In the genomic region with DNA sequence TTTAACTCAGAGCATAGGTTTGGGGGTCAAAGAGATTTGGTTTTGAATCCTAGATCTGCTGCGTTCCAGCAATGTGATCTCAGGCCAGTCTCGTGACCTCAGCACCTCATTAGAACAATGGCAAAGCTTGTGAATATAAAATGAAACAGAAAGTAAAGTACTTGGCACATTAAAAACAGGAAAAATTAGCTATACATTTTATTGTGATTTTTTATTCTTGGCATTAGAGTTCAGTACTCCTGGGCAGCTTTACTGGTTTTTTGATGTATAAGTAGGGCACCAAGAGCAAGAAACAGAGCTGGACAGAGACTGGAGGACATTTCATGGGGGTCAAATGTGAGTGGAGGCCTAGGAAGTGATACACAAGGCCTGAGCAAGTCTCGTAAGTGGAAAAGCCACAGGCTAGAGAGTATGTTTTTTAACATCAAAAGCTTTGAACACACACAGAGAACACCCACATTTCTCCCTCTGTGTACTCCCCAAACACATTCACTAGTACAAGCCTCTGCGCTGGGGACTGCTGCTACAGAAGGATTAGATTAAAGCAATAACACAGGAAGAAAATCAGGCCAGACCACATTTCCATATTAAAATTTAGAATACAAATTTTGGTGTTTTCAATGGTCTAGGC, we compare ENCODE assay signal across 15 cellular contexts.
DNase-seq lines count a peak whose midpoint lies in the region; ATAC-seq and TF ChIP-seq lines count a peak whose summit lies in the region.
"Had no signal": no experiment of that assay in that cellular context is flagged by ENCODE, and none has a peak within 500 bp of the region (broad histone marks: within the 10 kb centered on the region; RNA-seq: fewer than 3 reads in every experiment).

No MANE protein-coding gene starts in this region.

- H3K27ac Mint-ChIP-seq in activated naive CD4-positive, alpha-beta T cell treated with anti-CD3 and anti-CD28 coated beads, Interleukin-2, amount 50 U/mL, for 24 hours: peak overlapping the region; percentile 4
- peak overlapping the region; percentile 37 for H3K27ac Mint-ChIP-seq in activated CD4-positive, alpha-beta memory T cell treated with anti-CD3 and anti-CD28 coated beads, Interleukin-2, amount 10 ng/mL, durations not matched to agents 7 days and 5 days
- H3K27ac Mint-ChIP-seq in immature natural killer cell (peak overlapping the region; percentile 57 to 87 (median 70)), nephron progenitor cell (no peak overlapping the region)
- H3K27ac Mint-ChIP-seq: type B pancreatic cell had no signal

- H3K9me3 Mint-ChIP-seq in activated naive CD4-positive, alpha-beta T cell treated with anti-CD3 and anti-CD28 coated beads, Interleukin-2, amount 50 U/mL, for 24 hours: no peaks in the 10 kb centered on the region
- H3K9me3 Mint-ChIP-seq in activated CD4-positive, alpha-beta memory T cell treated with anti-CD3 and anti-CD28 coated beads, Interleukin-2, amount 10 ng/mL, durations not matched to agents 7 days and 5 days: no peaks in the 10 kb centered on the region
- H3K9me3 Mint-ChIP-seq in immature natural killer cell (no peaks in the 10 kb centered on the region), nephron progenitor cell (no peaks in the 10 kb centered on the region)
- H3K9me3 Mint-ChIP-seq: type B pancreatic cell had no signal

- no peak for ATAC-seq in HG03159 (IDR thresholded peaks at IDR 0.05; ENCODE audit: unreplicated experiment)
- ATAC-seq in GM19397 (IDR thresholded peaks at IDR 0.05; ENCODE audit: unreplicated experiment): no peak
- ATAC-seq: left cardiac atrium, PC-3 had no signal

- TF ChIP-seq CTCF in nephron progenitor cell (IDR thresholded peaks at IDR 0.05): no peak

- CTCF ChIA-PET in activated CD4-positive, alpha-beta memory T cell treated with anti-CD3 and anti-CD28 coated beads, Interleukin-2, amount 10 ng/mL, durations not matched to agents 7 days and 5 days (lab: Charles Lee): interaction anchor here (1.2 kb wide), 1 partner anchor 15 kb away, joined by 3 read pairs; no protein-coding TSS in a partner anchor

- H3K4me1 Mint-ChIP-seq in activated naive CD4-positive, alpha-beta T cell treated with anti-CD3 and anti-CD28 coated beads, Interleukin-2, amount 50 U/mL, for 24 hours: peaks cover 15% of the 10 kb centered on the region
- H3K4me1 Mint-ChIP-seq in activated CD4-positive, alpha-beta memory T cell treated with anti-CD3 and anti-CD28 coated beads, Interleukin-2, amount 10 ng/mL, durations not matched to agents 7 days and 5 days: peaks cover 18% of the 10 kb centered on the region
- H3K4me1 Mint-ChIP-seq in immature natural killer cell (peaks cover 11 to 14% of the 10 kb centered on the region in 2 donors), nephron progenitor cell (no peaks in the 10 kb centered on the region)

- peak overlapping the region; percentile 24 for H3K4me3 Mint-ChIP-seq in activated naive CD4-positive, alpha-beta T cell treated with anti-CD3 and anti-CD28 coated beads, Interleukin-2, amount 50 U/mL, for 24 hours
- H3K4me3 Mint-ChIP-seq in activated CD4-positive, alpha-beta memory T cell treated with anti-CD3 and anti-CD28 coated beads, Interleukin-2, amount 10 ng/mL, durations not matched to agents 7 days and 5 days: peak overlapping the region; percentile 28
- peak overlapping the region; percentile 50 to 78 (median 67) for H3K4me3 Mint-ChIP-seq in immature natural killer cell
- H3K4me3 Mint-ChIP-seq in nephron progenitor cell: no peak overlapping the region
- H3K4me3 Mint-ChIP-seq: type B pancreatic cell had no signal

- H3K27me3 Mint-ChIP-seq in activated naive CD4-positive, alpha-beta T cell treated with anti-CD3 and anti-CD28 coated beads, Interleukin-2, amount 50 U/mL, for 24 hours: no peaks in the 10 kb centered on the region
- H3K27me3 Mint-ChIP-seq in activated CD4-positive, alpha-beta memory T cell treated with anti-CD3 and anti-CD28 coated beads, Interleukin-2, amount 10 ng/mL, durations not matched to agents 7 days and 5 days: peaks cover 5% of the 10 kb centered on the region
- H3K27me3 Mint-ChIP-seq in immature natural killer cell (ENCODE audit: low read depth in 3 of 3) (peaks cover 0 to 3% (median 2%) of the 10 kb centered on the region in 3 donors), nephron progenitor cell (ENCODE audit: low read depth, poor library complexity) (no peaks in the 10 kb centered on the region)
- H3K27me3 Mint-ChIP-seq: type B pancreatic cell had no signal

- H3K36me3 Mint-ChIP-seq in activated naive CD4-positive, alpha-beta T cell treated with anti-CD3 and anti-CD28 coated beads, Interleukin-2, amount 50 U/mL, for 24 hours: no peaks in the 10 kb centered on the region
- no peaks in the 10 kb centered on the region for H3K36me3 Mint-ChIP-seq in activated CD4-positive, alpha-beta memory T cell treated with anti-CD3 and anti-CD28 coated beads, Interleukin-2, amount 10 ng/mL, durations not matched to agents 7 days and 5 days (ENCODE audit: low read depth)
- H3K36me3 Mint-ChIP-seq in immature natural killer cell (no peaks in the 10 kb centered on the region), nephron progenitor cell (ENCODE audit: low read depth) (no peaks in the 10 kb centered on the region)
- H3K36me3 Mint-ChIP-seq: type B pancreatic cell had no signal

- POLR2A ChIA-PET in activated CD4-positive, alpha-beta memory T cell treated with anti-CD3 and anti-CD28 coated beads, Interleukin-2, amount 10 ng/mL, durations not matched to agents 7 days and 5 days (lab: Charles Lee): interaction anchor here (1.2 to 1.6 kb wide), 2 partner anchors 16 to 639 kb away, joined by 3 read pairs; partner anchors contain the start of gene SDHAF3

- DNase-seq in activated naive CD4-positive, alpha-beta T cell (lab: John Stamatoyannopoulos, UW): no peak
- no peak for DNase-seq in activated CD4-positive, alpha-beta memory T cell treated with anti-CD3 and anti-CD28 coated beads, Interleukin-2, amount 10 ng/mL, durations not matched to agents 7 days and 5 days
- DNase-seq in immature natural killer cell (peak in 1 of 3 donors; percentile 1), nephron progenitor cell (no peak), NCI-H187 treated with DMSO at 0.1 percent for 48 hours (lab: John Stamatoyannopoulos, UW) (no peak)
- DNase-seq: cortex of kidney, hippocampal formation, left cardiac atrium, NCI-H2029, NCI-H69, PC-3 had no signal
